ENCODE assay signal across 25 cellular contexts in the genomic region with DNA sequence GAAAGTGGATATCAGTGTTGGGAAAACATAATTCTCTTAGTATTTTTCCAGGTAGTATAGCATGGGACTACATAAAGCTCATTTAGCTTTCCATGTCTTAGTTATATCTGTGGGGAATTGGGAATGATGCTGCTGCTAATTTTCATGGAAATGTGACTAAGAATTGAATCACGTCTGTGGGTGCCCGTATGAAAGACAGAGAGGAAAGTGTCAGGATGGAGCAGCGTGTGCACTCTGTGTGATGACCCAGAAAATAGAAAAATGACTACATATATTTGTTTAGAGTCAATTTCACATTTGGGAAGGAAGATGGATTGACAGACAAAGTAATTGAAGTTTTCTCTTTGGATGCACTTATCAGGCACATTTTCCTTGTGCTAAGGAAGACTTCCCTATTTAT.
"Had no signal": no experiment of that assay in that cellular context is flagged by ENCODE, and none has a peak within 500 bp of the region (broad histone marks: within the 10 kb centered on the region; RNA-seq: fewer than 3 reads in every experiment).

No MANE protein-coding gene starts in this region.

- FAIRE-seq: endometrium, keratinocyte, pancreas, small intestine had no signal

- DNase-seq: cortex of kidney; effector memory CD8-positive, alpha-beta T cell; erythroblast; esophagus squamous epithelium; foreskin melanocyte; left ventricle myocardium superior; mesenchymal stem cell; mucosa of descending colon; naive B cell; pancreas; right lobe of liver; small intestine; stimulated activated CD4-positive, alpha-beta T cell treated with anti-CD3 and anti-CD28 coated beads, Interleukin-12 subunit alpha, Interleukin-12 subunit beta, amount 100 ng/mL, for 4 hours; stimulated activated CD4-positive, alpha-beta T cell treated with anti-CD3 and anti-CD28 coated beads, Interleukin-1b, Interleukin-23, amount 100 ng/mL, for 48 hours; stimulated activated CD4-positive, alpha-beta T cell treated with anti-CD3 and anti-CD28 coated beads, Interleukin-4, amount 100 ng/mL, for 1 hour; stimulated activated CD8-positive, alpha-beta memory T cell treated with anti-CD3 and anti-CD28 coated beads, Interleukin-4, amount 100 ng/mL, for 48 hours; stimulated activated naive CD4-positive, alpha-beta T cell; stimulated activated naive CD8-positive, alpha-beta T cell treated with anti-CD3 and anti-CD28 coated beads, Interleukin-15, amount 100 ng/mL, for 72 hours; transverse colon; upper lobe of right lung; uterus had no signal

- H3K4me3 ChIP-seq: esophagus squamous epithelium, lung, mucosa of descending colon, pancreas, right lobe of liver, suprapubic skin, transverse colon, upper lobe of right lung, uterus had no signal
